In the genomic region with DNA sequence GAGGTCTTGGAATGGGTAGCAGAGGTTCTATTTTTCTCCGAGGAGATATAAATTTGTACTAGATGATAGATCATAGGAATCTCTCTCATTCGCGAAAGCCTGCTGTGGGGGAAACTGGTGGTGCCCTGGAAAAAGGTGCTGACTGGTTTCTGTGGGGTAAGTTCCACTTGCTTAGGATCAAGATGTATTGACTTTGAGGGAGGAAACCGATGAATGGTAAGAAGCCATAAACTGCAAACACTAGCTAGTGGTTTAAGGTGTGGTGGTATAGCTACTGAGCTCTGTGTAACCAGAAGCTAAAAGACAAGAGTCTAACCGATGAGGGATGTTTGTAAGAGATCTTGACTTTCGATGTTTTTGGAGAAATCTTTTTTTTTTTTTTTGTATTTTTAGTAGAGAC, we compare ENCODE assay signal across 8 cellular contexts. TPM values are rescaled to one million over a fixed set of nuclear protein-coding genes. Genes with fewer than 3 reads are reported as not detected.
DNase-seq lines count a peak whose midpoint lies in the region; ATAC-seq and TF ChIP-seq lines count a peak whose summit lies in the region.

No MANE protein-coding gene starts in this region.

- intact Hi-C loops in A673 (cut with micrococcal nuclease; ENCODE audit: unreplicated experiment), result no loop called here
- intact Hi-C loops in spleen (cut with DNase I; ENCODE audit: low total_unique reads), result no loop called here

- H3K27ac Mint-ChIP-seq in activated CD4-positive, alpha-beta memory T cell treated with anti-CD3 and anti-CD28 coated beads, Interleukin-2, amount 10 ng/mL, durations not matched to agents 7 days and 5 days, result peak overlapping the region; percentile 80

- no peaks in the 10 kb centered on the region for H3K9me3 Mint-ChIP-seq in activated CD4-positive, alpha-beta memory T cell treated with anti-CD3 and anti-CD28 coated beads, Interleukin-2, amount 10 ng/mL, durations not matched to agents 7 days and 5 days

- peaks cover 26% of the 10 kb centered on the region for H3K36me3 Mint-ChIP-seq in activated CD4-positive, alpha-beta memory T cell treated with anti-CD3 and anti-CD28 coated beads, Interleukin-2, amount 10 ng/mL, durations not matched to agents 7 days and 5 days (ENCODE audit: low read depth)

- peaks cover 31% of the 10 kb centered on the region for H3K4me1 ChIP-seq in A673 (ENCODE audit: insufficient read depth, low read length, poor library complexity, severe bottlenecking)
- H3K4me1 ChIP-seq in HAP-1, result peaks cover 39% of the 10 kb centered on the region
- peaks cover 18% of the 10 kb centered on the region for H3K4me1 ChIP-seq in hepatocyte (ENCODE audit: insufficient read depth)
- peaks cover 12 to 74% (median 45%) of the 10 kb centered on the region in 6 donors for H3K4me1 ChIP-seq in spleen

- H3K27ac ChIP-seq in A673 (ENCODE audit: low read depth, low read length, poor library complexity, severe bottlenecking) (peak overlapping the region; percentile 80), hepatocyte (peak overlapping the region; percentile 87), spleen (peak overlapping the region in 5 of 8 donors; percentile 61 to 85 (median 82))

- no peaks in the 10 kb centered on the region for H3K27me3 Mint-ChIP-seq in activated CD4-positive, alpha-beta memory T cell treated with anti-CD3 and anti-CD28 coated beads, Interleukin-2, amount 10 ng/mL, durations not matched to agents 7 days and 5 days

- no peak for TF ChIP-seq POLR2A in spleen (IDR thresholded peaks at IDR 0.05)

- TF ChIP-seq CTCF in A673 (conservative IDR thresholded peaks at IDR 0.05; ENCODE audit: low read depth, low read length) (no peak), hepatocyte (IDR thresholded peaks at IDR 0.05; ENCODE audit: poor library complexity) (no peak), spleen (IDR thresholded peaks at IDR 0.05 in 8 of 11, conservative IDR thresholded peaks at IDR 0.05 in 3 of 11) (no peak), omental fat pad (IDR thresholded peaks at IDR 0.05) (no peak)

- peak overlapping the region; percentile 100 for H2AFZ ChIP-seq in hepatocyte

- H3K36me3 ChIP-seq in A673 (ENCODE audit: insufficient read depth, low read length, poor library complexity, severe bottlenecking) (no peaks in the 10 kb centered on the region), HAP-1 (replicated peaks) (no peaks in the 10 kb centered on the region; the same call in 1 of the 2 replicates), hepatocyte (replicated peaks; ENCODE audit: insufficient read depth, low read depth) (no peaks in the 10 kb centered on the region), spleen (no peaks in the 10 kb centered on the region)

- H3K4me1 Mint-ChIP-seq in activated CD4-positive, alpha-beta memory T cell treated with anti-CD3 and anti-CD28 coated beads, Interleukin-2, amount 10 ng/mL, durations not matched to agents 7 days and 5 days, result peaks cover 59% of the 10 kb centered on the region

- peak overlapping the region; percentile 73 for H3K4me3 ChIP-seq in A673 (ENCODE audit: low read depth, low read length, poor library complexity, severe bottlenecking)
- H3K4me3 ChIP-seq in HAP-1, result peak overlapping the region; percentile 57
- H3K4me3 ChIP-seq in hepatocyte, result peak overlapping the region; percentile 73
- peak overlapping the region; percentile 56 to 96 (median 78) for H3K4me3 ChIP-seq in spleen

- H3K9me2 ChIP-seq in hepatocyte (replicated peaks; ENCODE audit: insufficient read depth), result no peaks in the 10 kb centered on the region

- H3K9me3 ChIP-seq in A673 (ENCODE audit: low read depth, low read length, poor library complexity, severe bottlenecking), result no peaks in the 10 kb centered on the region
- no peaks in the 10 kb centered on the region for H3K9me3 ChIP-seq in HAP-1
- H3K9me3 ChIP-seq in hepatocyte (ENCODE audit: low read depth), result no peaks in the 10 kb centered on the region
- H3K9me3 ChIP-seq in spleen, result no peaks in the 10 kb centered on the region

- peak overlapping the region; percentile 96 for H3K4me3 Mint-ChIP-seq in activated CD4-positive, alpha-beta memory T cell treated with anti-CD3 and anti-CD28 coated beads, Interleukin-2, amount 10 ng/mL, durations not matched to agents 7 days and 5 days

- no peak for ATAC-seq in omental fat pad (ENCODE audit: low FRiP score)

- H4K20me1 ChIP-seq in hepatocyte (ENCODE audit: insufficient read depth, poor library complexity, severe bottlenecking), result peaks cover 3% of the 10 kb centered on the region

- peak overlapping the region; percentile 93 for H3K4me2 ChIP-seq in hepatocyte

- WGBS in hepatocyte (ENCODE audit: low lambda C conversion rate, missing lambda C conversion rate), result 30% methylated on average over 6 of the region's 6 CpGs
- WGBS in spleen, 5 donors, result 16 to 32% (median 19%) methylated on average over 6 of the region's 6 CpGs

- H3K79me2 ChIP-seq in hepatocyte, result peaks cover 46% of the 10 kb centered on the region

- CTCF ChIA-PET in A673 (lab: Charles Lee), result no interaction called here
- CTCF ChIA-PET in activated CD4-positive, alpha-beta memory T cell treated with anti-CD3 and anti-CD28 coated beads, Interleukin-2, amount 10 ng/mL, durations not matched to agents 7 days and 5 days (lab: Charles Lee), result interaction anchor here (0.7 to 3.0 kb wide), 14 partner anchors 9 to 331 kb away, joined by 3 to 31 read pairs (median 5); partner anchors contain the start of gene NFE2L2

- H3K27me3 ChIP-seq in A673 (replicated peaks; ENCODE audit: insufficient read depth, low read depth, low read length, poor library complexity) (no peaks in the 10 kb centered on the region), HAP-1 (ENCODE audit: low read depth) (no peaks in the 10 kb centered on the region), hepatocyte (no peaks in the 10 kb centered on the region), spleen (replicated peaks in 1 of 7) (no peaks in the 10 kb centered on the region)

- in situ Hi-C loops in HAP-1 (cut with MboI; ENCODE audit: low sequenced_read_pairs), result no loop called here

- no peak for DNase-seq in A673 (ENCODE audit: low spot score)
- DNase-seq in HAP-1 (ENCODE audit: low spot score in 2 of 2), result no peak
- DNase-seq in activated CD4-positive, alpha-beta memory T cell treated with anti-CD3 and anti-CD28 coated beads, Interleukin-2, amount 10 ng/mL, durations not matched to agents 7 days and 5 days, result peak; percentile 28
- peak; percentile 28 for DNase-seq in hepatocyte (ENCODE audit: low spot score)
- no peak for DNase-seq in spleen
- DNase-seq in omental fat pad (ENCODE audit: low spot score), result no peak
- no peak for DNase-seq in DMS79 treated with DMSO at 0.1 percent for 48 hours (lab: John Stamatoyannopoulos, UW)
- DNase-seq in HCEC 1CT, result no peak

- BruUV-seq in A673 (replicated peaks; lab: Mats Ljungman, UMichigan), result TSS peak; percentile 50

- POLR2A ChIA-PET in A673 (lab: Charles Lee; ENCODE audit: low non-redundant PET), result no interaction called here
- POLR2A ChIA-PET in activated CD4-positive, alpha-beta memory T cell treated with anti-CD3 and anti-CD28 coated beads, Interleukin-2, amount 10 ng/mL, durations not matched to agents 7 days and 5 days (lab: Charles Lee), result interaction anchor here (0.6 to 4.1 kb wide), 14 partner anchors 9 to 1118 kb away, joined by 3 to 40 read pairs (median 4); partner anchors contain the start of genes HNRNPA3 and NFE2L2

RNA-seq across cellular contexts. Expression of gene AGPS, which starts 0.8 kb away (rescaled TPM):
- 46.7 and 51.1 TPM in 2 replicates for total RNA-seq in A673 (2021)
- 10 to 100 TPM; 52.0 to 52.8 TPM for total RNA-seq in activated CD4-positive, alpha-beta memory T cell treated with anti-CD3 and anti-CD28 coated beads, Interleukin-2, amount 10 ng/mL, durations not matched to agents 7 days and 5 days
- 36.1 and 43.7 TPM in 2 replicates for total RNA-seq in hepatocyte
- 22.4 and 26.6 TPM in 2 replicates for polyA plus RNA-seq in hepatocyte
- total RNA-seq in spleen, result 10 to 100 TPM; 25.8 to 44.5 (median 31.4) TPM
- 1 to 10 TPM; 3.3 to 6.4 (median 4.7) TPM for polyA plus RNA-seq in spleen
- total RNA-seq in omental fat pad, result 10 to 100 TPM; 21.6 to 33.0 (median 29.0) TPM

Comparison
In these comparisons a context has a peak if more than half of its experiments do, and no peak if none do; other contexts are left out.
1. DNase-seq: peak in activated CD4-positive, alpha-beta memory T cell treated with anti-CD3 and anti-CD28 coated beads, Interleukin-2, amount 10 ng/mL, durations not matched to agents 7 days and 5 days (single experiment) and hepatocyte (single experiment); none in A673 (single experiment), HAP-1 (0 of 2), spleen (single experiment), omental fat pad (single experiment), DMS79 treated with DMSO at 0.1 percent for 48 hours (single experiment) and HCEC 1CT (single experiment).
2. Peak in every context shown above with its lines, with median percentiles within 50 percentile points of each other: H3K27ac ChIP-seq and H3K4me3 ChIP-seq.